1 cellular context compared by ENCODE assay signal in the genomic region with DNA sequence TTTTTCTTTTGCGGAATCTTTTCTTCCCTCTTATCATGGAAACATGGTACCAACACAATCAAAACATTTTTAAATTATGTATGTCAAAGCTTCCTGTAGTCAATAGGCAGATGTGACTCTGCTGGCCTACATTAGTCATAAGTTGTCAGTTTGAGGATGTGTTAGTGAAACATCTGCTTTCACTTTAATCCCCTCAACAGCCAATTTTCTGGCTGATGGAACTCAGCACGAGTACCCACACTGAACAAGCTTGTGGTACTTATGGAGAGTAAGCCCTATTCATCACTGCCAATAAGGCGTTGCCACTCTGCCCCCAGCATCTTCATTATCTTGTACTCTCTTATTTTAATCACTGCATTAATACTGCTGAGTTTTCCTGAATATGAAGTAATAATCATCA.
TF ChIP-seq lines count a peak whose summit lies in the region.

No MANE protein-coding gene starts in this region.

TF ChIP-seq in H1, 55 proteins besides CTCF, POLR2A, EP300 and RAD21 (continued from another document):
- TF ChIP-seq, protein P1, sequence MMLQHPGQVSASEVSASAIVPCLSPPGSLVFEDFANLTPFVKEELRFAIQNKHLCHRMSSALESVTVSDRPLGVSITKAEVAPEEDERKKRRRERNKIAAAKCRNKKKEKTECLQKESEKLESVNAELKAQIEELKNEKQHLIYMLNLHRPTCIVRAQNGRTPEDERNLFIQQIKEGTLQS (IDR thresholded peaks at IDR 0.05; ENCODE audit: insufficient read depth, low read depth, low read length) = no peak
- TF ChIP-seq HDAC6 (IDR thresholded peaks at IDR 0.05; ENCODE audit: low read depth, low read length) (no peak), ASH2L (IDR thresholded peaks at IDR 0.05; ENCODE audit: low read length) (no peak), SRF (IDR thresholded peaks at IDR 0.05; ENCODE audit: low read depth, low read length) (no peak), TAF1 (IDR thresholded peaks at IDR 0.05; ENCODE audit: low read depth, low read length) (no peak), POU5F1 (IDR thresholded peaks at IDR 0.05; ENCODE audit: low read depth, low read length) (no peak), SIX5 (IDR thresholded peaks at IDR 0.05; ENCODE audit: low read depth, low read length) (no peak), KDM5A (IDR thresholded peaks at IDR 0.05; ENCODE audit: low read length) (no peak)
